ENCODE assay signal across 9 cellular contexts in the genomic region with DNA sequence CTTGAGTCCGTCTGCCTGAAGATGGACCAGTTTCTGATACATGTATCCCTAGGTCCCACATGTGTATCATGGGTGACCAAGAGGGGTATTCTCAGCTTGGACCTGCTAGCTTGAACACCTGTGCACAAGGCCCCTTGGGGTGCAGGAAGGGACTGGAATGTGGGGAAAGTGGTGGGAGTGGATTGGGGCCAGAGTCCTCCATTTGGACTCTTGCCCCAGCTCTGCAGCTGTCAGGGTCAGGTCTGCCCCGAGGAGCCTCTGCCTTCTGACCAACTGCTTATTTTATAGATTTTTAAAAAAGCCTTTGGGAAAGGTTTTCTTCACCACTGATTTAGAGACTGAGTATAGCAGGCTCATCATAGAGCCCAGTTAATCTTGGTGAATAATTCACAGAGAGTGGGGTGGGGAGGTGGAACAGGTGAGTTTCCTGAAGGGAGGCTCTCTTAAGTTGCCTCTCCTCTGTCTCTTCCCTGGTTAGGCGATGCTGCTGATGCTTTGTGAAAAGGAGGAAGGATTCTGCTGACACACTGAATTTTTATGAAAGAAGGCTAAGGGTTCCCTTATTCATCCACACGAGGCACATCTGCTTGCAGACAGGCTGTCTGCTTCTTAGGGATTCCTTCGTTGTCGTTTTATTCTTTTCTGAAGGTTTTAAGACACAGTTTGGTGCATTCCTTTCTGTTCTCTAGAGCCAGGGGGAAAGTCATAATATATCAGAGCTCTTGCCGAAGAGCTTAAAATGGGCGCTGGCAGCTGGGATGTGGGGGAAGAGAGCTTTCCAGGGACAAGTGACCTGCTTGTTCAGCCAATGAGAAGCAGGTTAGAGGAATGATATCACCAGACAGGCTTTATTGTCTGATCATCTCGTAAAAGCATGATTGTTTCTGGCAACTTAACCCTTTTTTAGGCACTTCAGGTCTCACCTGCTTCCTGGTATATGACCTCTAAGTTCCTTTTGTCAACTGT. TPM values are rescaled to one million over a fixed set of nuclear protein-coding genes. Genes with fewer than 3 reads are reported as not detected.
DNase-seq lines count a peak whose midpoint lies in the region; ATAC-seq and TF ChIP-seq lines count a peak whose summit lies in the region.
"Had no signal": no experiment of that assay in that cellular context is flagged by ENCODE, and none has a peak within 500 bp of the region (broad histone marks: within the 10 kb centered on the region; RNA-seq: fewer than 3 reads in every experiment).

No MANE protein-coding gene starts in this region.

- ATAC-seq in GM19455 (IDR thresholded peaks at IDR 0.05; ENCODE audit: unreplicated experiment) (no peak), HG02759 (IDR thresholded peaks at IDR 0.05; ENCODE audit: unreplicated experiment) (no peak), GM18861 (IDR thresholded peaks at IDR 0.05; ENCODE audit: unreplicated experiment) (no peak)

- H4K12ac ChIP-seq in trophoblast cell (ENCODE audit: low read depth, low read length): no peak overlapping the region

- H2BK12ac ChIP-seq in trophoblast cell (ENCODE audit: low read length): no peak overlapping the region

- H4K20me1 ChIP-seq in GM23248 (ENCODE audit: insufficient read depth) (peaks cover 4% of the 10 kb centered on the region; the same call in 1 of the 2 replicates), fibroblast of lung (ENCODE audit: control insufficient read depth, extremely low read depth, insufficient read depth, low read length) (no peaks in the 10 kb centered on the region)

- H3F3A ChIP-seq in GM23248 (ENCODE audit: insufficient read depth): peaks cover 2% of the 10 kb centered on the region; the same call in 1 of the 2 replicates

- in situ Hi-C loops in GM23248 (cut with MboI): no loop called here

- no peaks in the 10 kb centered on the region for H3K79me1 ChIP-seq in trophoblast cell (ENCODE audit: low read length)

- H3K9me2 ChIP-seq in GM23248 (ENCODE audit: insufficient read depth): no peaks in the 10 kb centered on the region

- H3K4me2 ChIP-seq in GM23248 (ENCODE audit: unreplicated experiment): no peak overlapping the region
- H3K4me2 ChIP-seq in fibroblast of lung (ENCODE audit: extremely low read depth, insufficient read depth, low read length): peak overlapping the region; percentile 15
- H3K4me2 ChIP-seq in trophoblast cell (ENCODE audit: low read length): no peak overlapping the region

- H3K36me3 ChIP-seq in GM23248 (ENCODE audit: low read depth) (0 out of 2 replicates have a peak, but pooled peaks cover 3% of the 10 kb centered on the region), fibroblast of lung (ENCODE audit: control insufficient read depth, insufficient read depth, low read length) (no peaks in the 10 kb centered on the region), trophoblast cell (ENCODE audit: control insufficient read depth in 1 of 2, insufficient read depth in 2 of 2, low read length in 2 of 2) (peaks cover 4% of the 10 kb centered on the region in 2 experiments)

- no peak overlapping the region for H3K18ac ChIP-seq in trophoblast cell (ENCODE audit: low read length)

- no peak overlapping the region for H3K4ac ChIP-seq in trophoblast cell (ENCODE audit: low read depth, low read length)

- no peak overlapping the region for H2BK120ac ChIP-seq in trophoblast cell (ENCODE audit: insufficient read depth, low read length, poor library complexity)

- H4K91ac ChIP-seq in trophoblast cell (ENCODE audit: low read depth, low read length): no peak overlapping the region

- H3K14ac ChIP-seq in trophoblast cell (ENCODE audit: low read length): no peak overlapping the region

- H3K23ac ChIP-seq in trophoblast cell (ENCODE audit: low read length): no peak overlapping the region

- H3K4me1 ChIP-seq in GM23248 (ENCODE audit: insufficient read depth): 0 out of 2 replicates have a peak, but pooled peaks cover 8% of the 10 kb centered on the region
- H3K4me1 ChIP-seq in fibroblast of lung (ENCODE audit: control insufficient read depth, extremely low read depth, insufficient read depth, low read length): peaks cover 4% of the 10 kb centered on the region
- peaks cover 0 to 3% of the 10 kb centered on the region in 2 experiments for H3K4me1 ChIP-seq in trophoblast cell (ENCODE audit: control insufficient read depth in 1 of 2, insufficient read depth in 2 of 2, low read length in 2 of 2)

- DNase-seq in GM23248 (peak; percentile 30), NCI-H524 treated with DMSO at 0.1 percent for 48 hours (lab: John Stamatoyannopoulos, UW) (peak; percentile 64), fibroblast of lung (ENCODE audit: low read depth in 2 of 2) (peak; percentile 19 to 29), trophoblast cell (no peak), 8988T (no peak)
- DNase-seq: stimulated activated CD4-positive, alpha-beta T cell treated with anti-CD3 and anti-CD28 coated beads, Interleukin-15, amount 100 ng/mL, for 24 hours had no signal

- H2BK5ac ChIP-seq in trophoblast cell (ENCODE audit: low read depth, low read length, poor library complexity): no peak overlapping the region

- H3K27me3 ChIP-seq in GM23248 (replicated peaks; ENCODE audit: insufficient read depth) (no peaks in the 10 kb centered on the region), fibroblast of lung (ENCODE audit: control insufficient read depth, insufficient read depth, low read length) (no peaks in the 10 kb centered on the region), trophoblast cell (ENCODE audit: insufficient read depth, low read length) (no peaks in the 10 kb centered on the region)

- H2AK5ac ChIP-seq in trophoblast cell (ENCODE audit: low read length): no peak overlapping the region

- H3K4me3 ChIP-seq in GM23248 (no peak overlapping the region), fibroblast of lung (replicated peaks in 1 of 4; ENCODE audit: control extremely low read depth in 1 of 4, insufficient read depth in 1 of 4, low read depth in 3 of 4, low read length in 4 of 4) (no peak overlapping the region), trophoblast cell (ENCODE audit: low read depth, low read length) (peak overlapping the region; percentile 25)

- no peak for TF ChIP-seq CTCF in fibroblast of lung (conservative IDR thresholded peaks at IDR 0.05 in 1 of 2, IDR thresholded peaks at IDR 0.05 in 1 of 2; ENCODE audit: low read depth in 1 of 2, low read length in 2 of 2)

- H3K79me2 ChIP-seq in GM23248 (ENCODE audit: insufficient read depth) (peaks cover 86% of the 10 kb centered on the region), fibroblast of lung (ENCODE audit: control insufficient read depth, insufficient read depth, low read length) (peaks cover 29% of the 10 kb centered on the region), trophoblast cell (ENCODE audit: control insufficient read depth, insufficient read depth, low read length, poor library complexity) (no peaks in the 10 kb centered on the region)

- no peak overlapping the region for H3K9ac ChIP-seq in GM23248
- no peak overlapping the region for H3K9ac ChIP-seq in fibroblast of lung (ENCODE audit: insufficient read depth, low read length)
- peak overlapping the region; percentile 49 for H3K9ac ChIP-seq in trophoblast cell (ENCODE audit: low read length)

- H3K27ac ChIP-seq in GM23248 (0 out of 2 replicates have a peak overlapping the region, but pooled peaks have one; percentile 7), fibroblast of lung (ENCODE audit: insufficient read depth, low read length) (no peak overlapping the region), trophoblast cell (ENCODE audit: low read depth, low read length) (no peak overlapping the region)

- no peak overlapping the region for H4K8ac ChIP-seq in trophoblast cell (ENCODE audit: low read depth, low read length)

- 40 to 41% methylated on average over 9 of the region's 9 CpGs for WGBS in GM23248 (ENCODE audit: low coverage in 1 of 2, low lambda C conversion rate in 2 of 2, missing lambda C conversion rate in 2 of 2), 2 experiments
- no CpG with 5 or more reads among the region's 9 CpGs for WGBS in trophoblast cell (ENCODE audit: extremely low coverage, insufficient coverage, insufficient read length)

- H2AFZ ChIP-seq in GM23248: no peak overlapping the region
- H2AFZ ChIP-seq in fibroblast of lung (ENCODE audit: low read length): no peak overlapping the region
- H2AFZ ChIP-seq in trophoblast cell (ENCODE audit: insufficient read depth, low read length, poor library complexity): no peak overlapping the region

- H3K9me3 ChIP-seq in GM23248 (ENCODE audit: low read depth): no peaks in the 10 kb centered on the region
- no peaks in the 10 kb centered on the region for H3K9me3 ChIP-seq in fibroblast of lung (ENCODE audit: control insufficient read depth, insufficient read depth, low read depth, low read length)
- no peaks in the 10 kb centered on the region for H3K9me3 ChIP-seq in trophoblast cell (ENCODE audit: insufficient read depth, low read depth, low read length)

RNA-seq across cellular contexts. Expression of gene TRIM44, which starts 19.9 kb away (rescaled TPM):
- 17.3 and 37.1 TPM in 2 replicates for total RNA-seq in GM23248 (2014; rRNA removed; shearing (Covaris generic))
- polyA plus RNA-seq in GM23248 (2016; fragmentation: Nextera tagmentation; extraction: Ambion mirVana): 27.6 and 32.2 TPM in 2 replicates
- 10.4 and 13.1 TPM in 2 replicates for total RNA-seq in fibroblast of lung
- polyA plus RNA-seq in fibroblast of lung: 65.7 and 78.3 TPM in 2 replicates
- 41.7 and 48.9 TPM in 2 replicates for polyA plus RNA-seq in fibroblast of lung (2012)
- 77.7 and 89.7 TPM in 2 replicates for polyA minus RNA-seq in fibroblast of lung (ENCODE audit: low replicate concordance)
- 14.8 and 17.3 TPM in 2 replicates for polyA plus RNA-seq in trophoblast cell (2013)

Comparison
In these comparisons a context has a peak if more than half of its experiments do, and no peak if none do; other contexts are left out.
1. DNase-seq: peak in GM23248 (single experiment), NCI-H524 treated with DMSO at 0.1 percent for 48 hours (single experiment) and fibroblast of lung (2 of 2); none in trophoblast cell (0 of 2) and 8988T (single experiment).